9 cellular contexts compared by ENCODE assay signal in genomic region chr15:39084683-39085530, GRCh38.
DNase-seq lines count a peak whose midpoint lies in the region; ATAC-seq and TF ChIP-seq lines count a peak whose summit lies in the region.
"Had no signal": no experiment of that assay in that cellular context is flagged by ENCODE, and none has a peak within 500 bp of the region (broad histone marks: within the 10 kb centered on the region; RNA-seq: fewer than 3 reads in every experiment).

No MANE protein-coding gene starts in this region.

- ATAC-seq in activated T-cell treated with anti-CD3 and anti-CD28 coated beads, Interleukin-2, amount 50 U/mL, for 4 hours: no peak
- no peak for ATAC-seq in HG02938 (IDR thresholded peaks at IDR 0.05; ENCODE audit: unreplicated experiment)

- no peak overlapping the region for H3K27ac ChIP-seq in mammary epithelial cell (ENCODE audit: insufficient read depth, low read depth, low read length)

- H3K36me3 Mint-ChIP-seq in nephron progenitor cell (ENCODE audit: low read depth): no peaks in the 10 kb centered on the region
- H3K36me3 Mint-ChIP-seq in activated T-cell treated with anti-CD3 and anti-CD28 coated beads, Interleukin-2, amount 50 U/mL, for 4 hours (ENCODE audit: insufficient read depth): no peaks in the 10 kb centered on the region
- H3K36me3 Mint-ChIP-seq: IgD-negative memory B cell had no signal

- no peak overlapping the region for H3K4me2 ChIP-seq in mammary epithelial cell (ENCODE audit: insufficient read depth, low read depth, low read length)

- no peaks in the 10 kb centered on the region for H3K9me3 Mint-ChIP-seq in nephron progenitor cell
- H3K9me3 Mint-ChIP-seq in activated T-cell treated with anti-CD3 and anti-CD28 coated beads, Interleukin-2, amount 50 U/mL, for 4 hours: no peaks in the 10 kb centered on the region

- BruUV-seq in mammary epithelial cell (replicated peaks; lab: Mats Ljungman, UMichigan): no TSS peak

- intact Hi-C loops in mammary epithelial cell (cut with micrococcal nuclease): no loop called here

- H3K36me3 ChIP-seq in mammary epithelial cell (ENCODE audit: insufficient read depth, low read length): no peaks in the 10 kb centered on the region

- no peak overlapping the region for H2AFZ ChIP-seq in mammary epithelial cell (ENCODE audit: low read depth, low read length)

- no peaks in the 10 kb centered on the region for H3K9me3 ChIP-seq in mammary epithelial cell (replicated peaks; ENCODE audit: insufficient read depth, low read length)

- peaks cover 4% of the 10 kb centered on the region for H3K4me1 Mint-ChIP-seq in nephron progenitor cell
- H3K4me1 Mint-ChIP-seq in activated T-cell treated with anti-CD3 and anti-CD28 coated beads, Interleukin-2, amount 50 U/mL, for 4 hours (ENCODE audit: low read depth): no peaks in the 10 kb centered on the region
- H3K4me1 Mint-ChIP-seq: IgD-negative memory B cell had no signal

- dilution Hi-C loops in mammary epithelial cell (cut with HindIII; ENCODE audit: low sequenced_read_pairs): no loop called here

- DNase-seq in AG20443 (ENCODE audit: low spot score): peak; percentile 65
- peak; percentile 60 for DNase-seq in MV-4-11 (lab: John Stamatoyannopoulos, UW)
- peak; percentile 69 for DNase-seq in mammary epithelial cell
- peak; percentile 45 for DNase-seq in mucosa of gallbladder (ENCODE audit: low spot score)
- no peak for DNase-seq in nephron progenitor cell
- no peak for DNase-seq in activated T-cell treated with anti-CD3 and anti-CD28 coated beads, Interleukin-2, amount 50 U/mL, for 4 hours
- DNase-seq in C1 segment of cervical spinal cord (lab: John Stamatoyannopoulos, UW): no peak

- WGBS in mammary epithelial cell (ENCODE audit: low coverage, missing lambda C conversion rate): 90% methylated on average over 12 of the region's 12 CpGs

- H3K4me3 ChIP-seq in mammary epithelial cell (replicated peaks in 1 of 3; ENCODE audit: insufficient read depth in 1 of 3, low read depth in 2 of 3, low read length in 3 of 3): no peak overlapping the region

- no peak overlapping the region for H3K4me3 Mint-ChIP-seq in nephron progenitor cell
- H3K4me3 Mint-ChIP-seq in activated T-cell treated with anti-CD3 and anti-CD28 coated beads, Interleukin-2, amount 50 U/mL, for 4 hours: no peak overlapping the region
- H3K4me3 Mint-ChIP-seq: IgD-negative memory B cell had no signal

- CTCF ChIA-PET in mammary epithelial cell (lab: Charles Lee; ENCODE audit: low non-redundant PET): interaction anchor here (0.6 kb wide), 1 partner anchor 716 kb away, joined by 3 read pairs; no protein-coding TSS in a partner anchor

- no peaks in the 10 kb centered on the region for H3K4me1 ChIP-seq in mammary epithelial cell (ENCODE audit: insufficient read depth, low read length)

- no peaks in the 10 kb centered on the region for H4K20me1 ChIP-seq in mammary epithelial cell (ENCODE audit: insufficient read depth, low read length)

- in situ Hi-C loops in mammary epithelial cell (cut with MboI; ENCODE audit: low sequenced_read_pairs in 2 of 2): no loop called here

- H3K27me3 ChIP-seq in mammary epithelial cell (ENCODE audit: insufficient read depth, low read length): no peaks in the 10 kb centered on the region

- H3K79me2 ChIP-seq in mammary epithelial cell (ENCODE audit: insufficient read depth, low read length): no peaks in the 10 kb centered on the region

- H3K9ac ChIP-seq in mammary epithelial cell (ENCODE audit: insufficient read depth, low read length): no peak overlapping the region

- TF ChIP-seq CTCF in mammary epithelial cell (conservative IDR thresholded peaks at IDR 0.05 in 1 of 2, IDR thresholded peaks at IDR 0.05 in 1 of 2; ENCODE audit: extremely low read depth in 1 of 2, insufficient read depth in 1 of 2, low read depth in 1 of 2, low read length in 2 of 2): no peak
- no peak for TF ChIP-seq CTCF in nephron progenitor cell (IDR thresholded peaks at IDR 0.05)

- no peak overlapping the region for H3K27ac Mint-ChIP-seq in nephron progenitor cell

- H3K27me3 Mint-ChIP-seq in nephron progenitor cell (ENCODE audit: low read depth, poor library complexity): no peaks in the 10 kb centered on the region
- H3K27me3 Mint-ChIP-seq in activated T-cell treated with anti-CD3 and anti-CD28 coated beads, Interleukin-2, amount 50 U/mL, for 4 hours (ENCODE audit: low read depth): peaks cover 9% of the 10 kb centered on the region
- H3K27me3 Mint-ChIP-seq: IgD-negative memory B cell had no signal

Comparison
In these comparisons a context has a peak if more than half of its experiments do, and no peak if none do; other contexts are left out.
1. DNase-seq: peak in AG20443 (single experiment), MV-4-11 (single experiment), mammary epithelial cell (single experiment) and mucosa of gallbladder (single experiment); none in nephron progenitor cell (single experiment), activated T-cell treated with anti-CD3 and anti-CD28 coated beads, Interleukin-2, amount 50 U/mL, for 4 hours (single experiment) and C1 segment of cervical spinal cord (0 of 14).